16 cellular contexts compared by ENCODE assay signal in genomic region chr16:54175169-54175551, GRCh38.
A peak's percentile ranks its signal among the peaks of the same experiment; 100 is the strongest.
DNase-seq lines count a peak whose midpoint lies in the region; ATAC-seq and TF ChIP-seq lines count a peak whose summit lies in the region.
"Had no signal": no experiment of that assay in that cellular context is flagged by ENCODE, and none has a peak within 500 bp of the region (broad histone marks: within the 10 kb centered on the region; RNA-seq: fewer than 3 reads in every experiment).

No MANE protein-coding gene starts in this region.

- no peaks in the 10 kb centered on the region for H3K36me3 Mint-ChIP-seq in T-cell

- no peak overlapping the region for H2BK120ac ChIP-seq in IMR-90 (ENCODE audit: low read depth, low read length)
- no peak overlapping the region for H2BK120ac ChIP-seq in neuronal stem cell (ENCODE audit: low read depth, low read length)

- H3K56ac ChIP-seq in IMR-90 (ENCODE audit: extremely low read depth, insufficient read depth, low read length), result no peak overlapping the region

- no peak overlapping the region for H3K23ac ChIP-seq in IMR-90 (ENCODE audit: low read depth, low read length)
- no peak overlapping the region for H3K23ac ChIP-seq in neuronal stem cell (ENCODE audit: low read depth, low read length, poor library complexity)

- H4K20me1 ChIP-seq in IMR-90 (ENCODE audit: insufficient read depth, low read length), result no peaks in the 10 kb centered on the region
- H4K20me1 ChIP-seq in mammary epithelial cell (ENCODE audit: insufficient read depth, low read length), result no peaks in the 10 kb centered on the region

- no peaks in the 10 kb centered on the region for H3K9me3 ChIP-seq in IMR-90 (ENCODE audit: control insufficient read depth, insufficient read depth, low read length)
- H3K9me3 ChIP-seq in mammary epithelial cell (replicated peaks; ENCODE audit: insufficient read depth, low read length), result no peaks in the 10 kb centered on the region
- H3K9me3 ChIP-seq in neuronal stem cell (replicated peaks in 1 of 2; ENCODE audit: control insufficient read depth in 2 of 2, insufficient read depth in 1 of 2, low read depth in 1 of 2, low read length in 2 of 2), result no peaks in the 10 kb centered on the region
- H3K9me3 ChIP-seq: esophagus muscularis mucosa had no signal

- no peak overlapping the region for H3K14ac ChIP-seq in IMR-90 (replicated peaks; ENCODE audit: low read depth, low read length)
- no peak overlapping the region for H3K14ac ChIP-seq in neuronal stem cell (ENCODE audit: low read length)

- in situ Hi-C loops in IMR-90 (cut with MboI; ENCODE audit: low sequenced_read_pairs), result no loop called here
- in situ Hi-C loops in mammary epithelial cell (cut with MboI; ENCODE audit: low sequenced_read_pairs in 2 of 2), result no loop called here

- peak; percentile 40 for DNase-seq in DMS53 treated with DMSO at 0.1 percent for 48 hours (lab: John Stamatoyannopoulos, UW; ENCODE audit: unreplicated experiment)
- no peak for DNase-seq in IMR-90
- DNase-seq in mammary epithelial cell, result no peak
- no peak for DNase-seq in neuronal stem cell (ENCODE audit: low spot score)
- DNase-seq in NCI-H2171 treated with DMSO at 0.1 percent for 48 hours (lab: John Stamatoyannopoulos, UW), result no peak
- DNase-seq in NCI-H774 (lab: John Stamatoyannopoulos, UW), result no peak
- DNase-seq in T-cell, result no peak
- DNase-seq: activated CD4-positive, alpha-beta T cell treated with anti-CD3 and anti-CD28 coated beads for 36 hours; activated naive CD4-positive, alpha-beta T cell treated with anti-CD3 and anti-CD28 coated beads, Interleukin-2, amount 50 U/mL, for 16 hours; effector memory CD8-positive, alpha-beta T cell; NCI-H1930; NCI-H510A had no signal

- no peaks in the 10 kb centered on the region for H3K79me1 ChIP-seq in IMR-90 (ENCODE audit: low read depth in 1 of 2, low read length in 2 of 2)
- H3K79me1 ChIP-seq in neuronal stem cell (ENCODE audit: low read depth, low read length), result no peaks in the 10 kb centered on the region

- no peak overlapping the region for H2BK12ac ChIP-seq in neuronal stem cell (ENCODE audit: low read length)

- no peaks in the 10 kb centered on the region for H3K9me3 Mint-ChIP-seq in T-cell
- H3K9me3 Mint-ChIP-seq: effector memory CD8-positive, alpha-beta T cell; nephron had no signal

- POLR2A ChIA-PET in IMR-90 (lab: Charles Lee; ENCODE audit: unreplicated experiment) (no interaction called here), T-cell (lab: Charles Lee) (no interaction called here)

- H3K4ac ChIP-seq in IMR-90 (ENCODE audit: low read depth, low read length) (no peak overlapping the region), neuronal stem cell (ENCODE audit: low read length) (no peak overlapping the region)

- H4K5ac ChIP-seq in IMR-90 (ENCODE audit: low read depth, low read length), result no peak overlapping the region

- H2BK5ac ChIP-seq in IMR-90 (ENCODE audit: low read depth, low read length, poor library complexity, severe bottlenecking), result no peak overlapping the region
- H2BK5ac ChIP-seq in neuronal stem cell (ENCODE audit: low read length), result no peak overlapping the region

- H3K18ac ChIP-seq in IMR-90 (ENCODE audit: low read depth, low read length), result no peak overlapping the region
- no peak overlapping the region for H3K18ac ChIP-seq in neuronal stem cell (ENCODE audit: low read length)

- H2BK15ac ChIP-seq in IMR-90 (ENCODE audit: low read depth, low read length) (no peak overlapping the region), neuronal stem cell (ENCODE audit: low read length) (no peak overlapping the region)

- peaks cover 13 to 21% of the 10 kb centered on the region in 2 donors for H3K27me3 Mint-ChIP-seq in T-cell

- no TSS peak for BruUV-seq in IMR-90 (replicated peaks; lab: Mats Ljungman, UMichigan)
- no TSS peak for BruUV-seq in mammary epithelial cell (replicated peaks; lab: Mats Ljungman, UMichigan)

- H3K4me2 ChIP-seq in IMR-90 (ENCODE audit: low read depth, low read length) (no peak overlapping the region), mammary epithelial cell (ENCODE audit: insufficient read depth, low read depth, low read length) (no peak overlapping the region), neuronal stem cell (ENCODE audit: insufficient read depth, low read length, poor library complexity, severe bottlenecking) (no peak overlapping the region)

- no peak for TF ChIP-seq POLR2A in IMR-90 (IDR thresholded peaks at IDR 0.05; ENCODE audit: low read depth, low read length)

- CTCF ChIA-PET in IMR-90 (lab: Yijun Ruan, JAX), result no interaction called here
- CTCF ChIA-PET in mammary epithelial cell (lab: Charles Lee; ENCODE audit: low non-redundant PET), result no interaction called here
- CTCF ChIA-PET in T-cell (lab: Charles Lee), result interaction anchor here in 1 of 2 donors (0.6 kb wide), 1 partner anchor 22 kb away, joined by 4 read pairs; no protein-coding TSS in a partner anchor

- no peak overlapping the region for H3K9ac ChIP-seq in IMR-90 (ENCODE audit: low read depth, low read length)
- H3K9ac ChIP-seq in mammary epithelial cell (ENCODE audit: insufficient read depth, low read length), result no peak overlapping the region
- H3K9ac ChIP-seq in neuronal stem cell (ENCODE audit: low read depth, low read length, poor library complexity), result no peak overlapping the region

- intact Hi-C loops in IMR-90 (cut with micrococcal nuclease) (no loop called here), mammary epithelial cell (cut with micrococcal nuclease) (no loop called here)

- TF ChIP-seq RAD21 in IMR-90 (IDR thresholded peaks at IDR 0.05; ENCODE audit: low read length), result no peak

- no peak overlapping the region for H2AK9ac ChIP-seq in IMR-90 (replicated peaks; ENCODE audit: low read depth, low read length, poor library complexity)

- H2AFZ ChIP-seq in IMR-90 (replicated peaks; ENCODE audit: low read length, poor library complexity) (no peak overlapping the region), mammary epithelial cell (ENCODE audit: low read depth, low read length) (peak overlapping the region; percentile 23), neuronal stem cell (ENCODE audit: low read length) (peak overlapping the region; percentile 68)

- no peak overlapping the region for H2AK5ac ChIP-seq in IMR-90 (ENCODE audit: low read depth, low read length)
- no peak overlapping the region for H2AK5ac ChIP-seq in neuronal stem cell (ENCODE audit: low read depth, low read length)

- H2BK20ac ChIP-seq in IMR-90 (ENCODE audit: low read depth, low read length), result no peak overlapping the region

- H4K91ac ChIP-seq in IMR-90 (ENCODE audit: insufficient read depth, low read depth, low read length), result no peak overlapping the region
- no peak overlapping the region for H4K91ac ChIP-seq in neuronal stem cell (ENCODE audit: low read depth, low read length, poor library complexity)

- dilution Hi-C loops in IMR-90 (cut with HindIII; ENCODE audit: low sequenced_read_pairs, unreplicated experiment), result no loop called here
- dilution Hi-C loops in mammary epithelial cell (cut with HindIII; ENCODE audit: low sequenced_read_pairs), result no loop called here

- H3K27me3 ChIP-seq in IMR-90 (ENCODE audit: control insufficient read depth, insufficient read depth, low read length) (peaks cover 53% of the 10 kb centered on the region), mammary epithelial cell (ENCODE audit: insufficient read depth, low read length) (no peaks in the 10 kb centered on the region), neuronal stem cell (ENCODE audit: control insufficient read depth in 3 of 3, insufficient read depth in 3 of 3, low read depth in 1 of 3, low read length in 3 of 3) (peaks cover 0 to 22% (median 2%) of the 10 kb centered on the region in 3 experiments)

- H4K8ac ChIP-seq in IMR-90 (ENCODE audit: low read depth in 2 of 2, low read length in 2 of 2) (no peak overlapping the region), neuronal stem cell (ENCODE audit: low read depth, low read length) (no peak overlapping the region)

- H3K4me3 ChIP-seq in IMR-90 (ENCODE audit: insufficient read depth, low read depth, low read length) (no peak overlapping the region), mammary epithelial cell (replicated peaks in 1 of 3; ENCODE audit: insufficient read depth in 1 of 3, low read depth in 2 of 3, low read length in 3 of 3) (no peak overlapping the region), neuronal stem cell (ENCODE audit: low read length in 2 of 2) (no peak overlapping the region)

- no peak for TF ChIP-seq CTCF in IMR-90 (conservative IDR thresholded peaks at IDR 0.05; ENCODE audit: low read depth, low read length)
- TF ChIP-seq CTCF in mammary epithelial cell (conservative IDR thresholded peaks at IDR 0.05 in 1 of 2, IDR thresholded peaks at IDR 0.05 in 1 of 2; ENCODE audit: extremely low read depth in 1 of 2, insufficient read depth in 1 of 2, low read depth in 1 of 2, low read length in 2 of 2), result no peak

- WGBS in IMR-90 (ENCODE audit: extremely low coverage in 2 of 2, insufficient read length in 1 of 2), 2 experiments, result 32% methylated on average over 5 of the region's 9 CpGs; no CpG with 5 or more reads in 1 of the 2 experiments
- 58% methylated on average over 9 of the region's 9 CpGs for WGBS in mammary epithelial cell (ENCODE audit: low coverage, missing lambda C conversion rate)
- no CpG with 5 or more reads among the region's 9 CpGs for WGBS in neuronal stem cell (ENCODE audit: extremely low coverage in 2 of 2, insufficient read length in 2 of 2, insufficient replicate concordance in 1 of 2), 2 donors

- H3K27ac Mint-ChIP-seq in T-cell, result no peak overlapping the region
- H3K27ac Mint-ChIP-seq: activated CD4-positive, alpha-beta T cell treated with anti-CD3 and anti-CD28 coated beads for 36 hours; B cell; effector memory CD8-positive, alpha-beta T cell; nephron had no signal

- H3K4me1 Mint-ChIP-seq in T-cell, result peaks cover 0 to 3% (median 0%) of the 10 kb centered on the region in 3 donors
- H3K4me1 Mint-ChIP-seq: activated CD4-positive, alpha-beta T cell treated with anti-CD3 and anti-CD28 coated beads for 36 hours; B cell had no signal

- H3K36me3 ChIP-seq in IMR-90 (ENCODE audit: control insufficient read depth, insufficient read depth, low read length) (no peaks in the 10 kb centered on the region), mammary epithelial cell (ENCODE audit: insufficient read depth, low read length) (no peaks in the 10 kb centered on the region), neuronal stem cell (replicated peaks in 1 of 2; ENCODE audit: control insufficient read depth in 2 of 2, insufficient read depth in 2 of 2, low read length in 2 of 2) (no peaks in the 10 kb centered on the region)
- H3K36me3 ChIP-seq: esophagus muscularis mucosa had no signal

- H3K27ac ChIP-seq in IMR-90 (ENCODE audit: insufficient read depth, low read length) (no peak overlapping the region), mammary epithelial cell (ENCODE audit: insufficient read depth, low read depth, low read length) (no peak overlapping the region), neuronal stem cell (replicated peaks; ENCODE audit: low read length) (no peak overlapping the region)
- H3K27ac ChIP-seq: esophagus muscularis mucosa had no signal

- H3K79me2 ChIP-seq in mammary epithelial cell (ENCODE audit: insufficient read depth, low read length), result no peaks in the 10 kb centered on the region

- H3K4me3 Mint-ChIP-seq in T-cell, result no peak overlapping the region
- H3K4me3 Mint-ChIP-seq: activated CD4-positive, alpha-beta T cell treated with anti-CD3 and anti-CD28 coated beads for 36 hours; B cell; effector memory CD8-positive, alpha-beta T cell; nephron had no signal

- H3K4me1 ChIP-seq in IMR-90 (ENCODE audit: control insufficient read depth, insufficient read depth, low read length) (no peaks in the 10 kb centered on the region), mammary epithelial cell (ENCODE audit: insufficient read depth, low read length) (no peaks in the 10 kb centered on the region), neuronal stem cell (ENCODE audit: control insufficient read depth in 2 of 2, insufficient read depth in 1 of 2, low read depth in 1 of 2, low read length in 2 of 2) (peaks cover 26 to 61% of the 10 kb centered on the region in 2 donors)

- H3K9me1 ChIP-seq in IMR-90 (ENCODE audit: insufficient read depth, low read length), result no peaks in the 10 kb centered on the region

- ATAC-seq in IMR-90 (ENCODE audit: low read depth) (no peak), HG03196 (IDR thresholded peaks at IDR 0.05; ENCODE audit: unreplicated experiment) (no peak), T-cell (replicated peaks in 1 of 4) (no peak)
- ATAC-seq: activated CD4-positive, alpha-beta T cell treated with anti-CD3 and anti-CD28 coated beads for 36 hours; effector memory CD8-positive, alpha-beta T cell had no signal
